Comparison of ENCODE assay signal across 18 cellular contexts in the genomic region with DNA sequence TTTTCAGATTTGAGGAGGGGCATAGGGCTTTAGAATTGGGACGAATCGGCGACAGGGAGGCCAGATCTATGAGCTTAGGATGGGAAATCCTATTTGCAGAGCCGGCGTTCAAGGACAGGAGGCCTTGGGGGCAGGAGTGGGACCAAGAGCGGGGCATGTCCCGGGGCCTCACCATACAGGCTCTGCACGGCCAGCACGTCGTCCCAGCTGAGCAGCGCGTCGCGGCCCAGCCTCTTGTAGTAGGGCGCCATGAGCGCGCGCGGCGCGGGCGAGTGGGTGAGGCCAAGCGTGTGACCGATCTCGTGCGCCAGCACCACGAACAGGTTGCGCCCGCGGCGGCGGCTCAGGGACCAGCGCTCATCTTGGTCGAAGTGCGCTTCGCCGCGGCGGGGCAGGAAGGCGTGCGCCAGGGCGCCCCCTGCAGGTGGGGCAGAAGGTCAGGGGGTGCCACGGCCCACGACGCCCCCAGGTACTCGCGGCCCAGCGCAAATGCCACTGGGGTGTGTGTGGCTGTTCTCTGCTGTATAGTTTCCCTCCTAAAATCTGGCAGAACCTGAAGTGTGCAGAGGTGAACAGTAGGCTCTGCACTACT. TPM values are rescaled to one million over a fixed set of nuclear protein-coding genes. Genes with fewer than 3 reads are reported as not detected.
A peak's percentile ranks its signal among the peaks of the same experiment; 100 is the strongest.
DNase-seq lines count a peak whose midpoint lies in the region; ATAC-seq and TF ChIP-seq lines count a peak whose summit lies in the region.
"Had no signal": no experiment of that assay in that cellular context is flagged by ENCODE, and none has a peak within 500 bp of the region (broad histone marks: within the 10 kb centered on the region; RNA-seq: fewer than 3 reads in every experiment).

No MANE protein-coding gene starts in this region.

- DNase-seq in PC-3 (no peak), glutamatergic neuron (no peak), NCI-H2227 (lab: John Stamatoyannopoulos, UW; ENCODE audit: unreplicated experiment) (no peak), DMS 273 (lab: John Stamatoyannopoulos, UW; ENCODE audit: unreplicated experiment) (no peak)
- DNase-seq: activated naive CD4-positive, alpha-beta T cell treated with anti-CD3 and anti-CD28 coated beads, Interleukin-2, amount 50 U/mL, for 16 hours; effector memory CD4-positive, alpha-beta T cell; foreskin melanocyte; immature natural killer cell; mammary epithelial cell; NK-92 treated with Interleukin-12 subunit alpha and Interleukin-12 subunit beta, amount 100 ng/mL, for 24 hours; nucleus accumbens; stimulated activated naive CD4-positive, alpha-beta T cell treated with Interleukin-2 at 50 U/mL for 16 hours had no signal

- H3K27me3 ChIP-seq in PC-3 (ENCODE audit: low read length): no peaks in the 10 kb centered on the region

- peaks cover 3% of the 10 kb centered on the region for H3K27me3 Mint-ChIP-seq in glutamatergic neuron (ENCODE audit: unreplicated experiment)

- no peak overlapping the region for H3K4me3 Mint-ChIP-seq in glutamatergic neuron (ENCODE audit: unreplicated experiment)
- H3K4me3 Mint-ChIP-seq: immature natural killer cell had no signal

- H4K20me1 ChIP-seq in PC-3 (ENCODE audit: low read length): no peaks in the 10 kb centered on the region

- H3K9me2 ChIP-seq in PC-3 (replicated peaks; ENCODE audit: low read length): no peaks in the 10 kb centered on the region

- H3F3A ChIP-seq in PC-3 (ENCODE audit: low read length, unreplicated experiment): no peaks in the 10 kb centered on the region

- H3K9me3 ChIP-seq in PC-3 (ENCODE audit: low read length): no peaks in the 10 kb centered on the region

- no peak for ATAC-seq in PC-3
- no peak for ATAC-seq in HG03175 (IDR thresholded peaks at IDR 0.05; ENCODE audit: unreplicated experiment)
- no peak for ATAC-seq in HG03571 (IDR thresholded peaks at IDR 0.05; ENCODE audit: unreplicated experiment)

- H3K4me3 ChIP-seq in PC-3 (ENCODE audit: low read length): no peak overlapping the region
- H3K4me3 ChIP-seq: skin epidermis had no signal

- CTCF ChIA-PET in PC-3 (lab: Charles Lee): no interaction called here

- no peak overlapping the region for H3K4me2 ChIP-seq in PC-3 (ENCODE audit: low read length)

- peak; percentile 84 for TF ChIP-seq CTCF in 22Rv1 (IDR thresholded peaks at IDR 0.05)
- peak; percentile 33; the same call in 2 of the 3 replicates for TF ChIP-seq CTCF in GM12872 (IDR thresholded peaks at IDR 0.05; ENCODE audit: insufficient read depth, low read depth, low read length)
- peak; percentile 45 for TF ChIP-seq CTCF in PC-3 (conservative IDR thresholded peaks at IDR 0.05; ENCODE audit: low read depth, low read length)
- peak; percentile 46 for TF ChIP-seq CTCF in glutamatergic neuron (IDR thresholded peaks at IDR 0.05; ENCODE audit: partially characterized antibody, unreplicated experiment)

- POLR2A ChIA-PET in PC-3 (lab: Charles Lee; ENCODE audit: unreplicated experiment): no interaction called here

- BruUV-seq in PC-3 (replicated peaks; lab: Mats Ljungman, UMichigan): no TSS peak

- H3K9ac ChIP-seq in PC-3 (ENCODE audit: low read length): no peak overlapping the region

- H3K36me3 Mint-ChIP-seq in glutamatergic neuron (ENCODE audit: unreplicated experiment): no peaks in the 10 kb centered on the region
- H3K36me3 Mint-ChIP-seq: immature natural killer cell had no signal

- no peaks in the 10 kb centered on the region for H3K4me1 ChIP-seq in PC-3 (ENCODE audit: insufficient read depth, low read length)

- H3K36me3 ChIP-seq in PC-3 (ENCODE audit: low read depth, low read length): no peaks in the 10 kb centered on the region

- H3K4me1 Mint-ChIP-seq in glutamatergic neuron (ENCODE audit: low read depth, unreplicated experiment): peaks cover 14% of the 10 kb centered on the region

- peaks cover 2% of the 10 kb centered on the region for H3K9me3 Mint-ChIP-seq in glutamatergic neuron (ENCODE audit: unreplicated experiment)
- H3K9me3 Mint-ChIP-seq: immature natural killer cell had no signal

- H3K79me2 ChIP-seq in PC-3 (ENCODE audit: low read length): no peaks in the 10 kb centered on the region

- no peak overlapping the region for H3K27ac ChIP-seq in 22Rv1
- H3K27ac ChIP-seq in PC-3 (ENCODE audit: low read length): no peak overlapping the region
- H3K27ac ChIP-seq: HL-60, skin epidermis had no signal

- intact Hi-C loops in PC-3 (cut with micrococcal nuclease): no loop called here

- no peak overlapping the region for H2AFZ ChIP-seq in PC-3 (ENCODE audit: low read length)

- no peak overlapping the region for H3K27ac Mint-ChIP-seq in glutamatergic neuron (ENCODE audit: unreplicated experiment)

RNA-seq across cellular contexts. Expression of gene C17orf50, which starts 9.3 kb away (rescaled TPM):
- total RNA-seq in PC-3 (2014; rRNA removed) (not detected in 2 replicates), glutamatergic neuron (ENCODE audit: unreplicated experiment) (not detected)
- total RNA-seq: mammary epithelial cell had no signal

RNA-seq across cellular contexts. Expression of gene GAS2L2, which starts 17.0 kb away (rescaled TPM):
- total RNA-seq in PC-3 (2014; rRNA removed) (not detected in 2 replicates), glutamatergic neuron (ENCODE audit: unreplicated experiment) (0.27 TPM)

RNA-seq across cellular contexts. Expression of gene MMP28, which starts 25.4 kb away (rescaled TPM):
- 1.6 and 2.4 TPM in 2 replicates for total RNA-seq in PC-3 (2014; rRNA removed)
- 0.49 TPM for total RNA-seq in glutamatergic neuron (ENCODE audit: unreplicated experiment)

RNA-seq across cellular contexts. Expression of gene RASL10B, which starts 38.6 kb away (rescaled TPM):
- 0.52 and 0.77 TPM in 2 replicates for total RNA-seq in PC-3 (2014; rRNA removed)
- total RNA-seq in glutamatergic neuron (ENCODE audit: unreplicated experiment): 3.3 TPM

RNA-seq across cellular contexts. Expression of gene TAF15, which starts 39.3 kb away (rescaled TPM):
- total RNA-seq in PC-3 (2014; rRNA removed) (32.4 and 48.1 TPM in 2 replicates), glutamatergic neuron (ENCODE audit: unreplicated experiment) (180 TPM)

Comparison
In these comparisons a context has a peak if more than half of its experiments do, and no peak if none do; other contexts are left out.
1. CTCF ChIP-seq: peak in every context shown above with its lines; median percentile 84 in 22Rv1; 46 in glutamatergic neuron; 45 in PC-3; 33 in GM12872.